Comparison of ENCODE assay signal across 17 cellular contexts in genomic region chr17:16187642-16188041, GRCh38. TPM values are rescaled to one million over a fixed set of nuclear protein-coding genes. Genes with fewer than 3 reads are reported as not detected.
DNase-seq lines count a peak whose midpoint lies in the region; ATAC-seq lines count a peak whose summit lies in the region.
"Had no signal": no experiment of that assay in that cellular context is flagged by ENCODE, and none has a peak within 500 bp of the region (broad histone marks: within the 10 kb centered on the region; RNA-seq: fewer than 3 reads in every experiment).

No MANE protein-coding gene starts in this region.

- CTCF ChIA-PET in activated CD4-positive, alpha-beta T cell treated with anti-CD3 and anti-CD28 coated beads, Interleukin-2, amount 10 ng/mL, durations not matched to agents 7 days and 5 days (lab: Charles Lee) = interaction anchor here (0.6 kb wide), 1 partner anchor 1293 kb away, joined by 4 read pairs; no protein-coding TSS in a partner anchor

- POLR2A ChIA-PET in activated CD4-positive, alpha-beta T cell treated with anti-CD3 and anti-CD28 coated beads, Interleukin-2, amount 10 ng/mL, durations not matched to agents 7 days and 5 days (lab: Charles Lee) = interaction anchor here (0.7 kb wide), 1 partner anchor 122 kb away, joined by 7 read pairs; no protein-coding TSS in a partner anchor

- peaks cover 47% of the 10 kb centered on the region for H3K36me3 Mint-ChIP-seq in activated CD4-positive, alpha-beta T cell treated with anti-CD3 and anti-CD28 coated beads, Interleukin-2, amount 10 ng/mL, durations not matched to agents 7 days and 5 days (ENCODE audit: low read depth)
- H3K36me3 Mint-ChIP-seq in T-helper 17 cell (ENCODE audit: low read depth) = peaks cover 4% of the 10 kb centered on the region
- H3K36me3 Mint-ChIP-seq in effector memory CD8-positive, alpha-beta T cell (ENCODE audit: insufficient read depth) = peaks cover 83% of the 10 kb centered on the region

- DNase-seq in activated CD4-positive, alpha-beta T cell treated with anti-CD3 and anti-CD28 coated beads, Interleukin-2, amount 10 ng/mL, durations not matched to agents 7 days and 5 days = no peak
- no peak for DNase-seq in activated CD4-positive, alpha-beta T cell treated with anti-CD3 and anti-CD28 coated beads, Interleukin-2, amount 50 U/mL, for 48 hours
- DNase-seq in T-helper 17 cell = no peak
- no peak for DNase-seq in effector memory CD8-positive, alpha-beta T cell
- DNase-seq in T-helper 1 cell = no peak
- no peak for DNase-seq in activated CD8-positive, alpha-beta memory T cell treated with anti-CD3 and anti-CD28 coated beads, Interleukin-2, amount 50 U/mL, for 4 hours
- DNase-seq: Caco-2; CD4-positive, CD25-positive, alpha-beta regulatory T cell; CD8-positive, alpha-beta T cell; DMS153; DND-41; H9; HFFc6 had no signal

- peaks cover 11% of the 10 kb centered on the region for H3K4me1 Mint-ChIP-seq in activated CD4-positive, alpha-beta T cell treated with anti-CD3 and anti-CD28 coated beads, Interleukin-2, amount 10 ng/mL, durations not matched to agents 7 days and 5 days
- peaks cover 25% of the 10 kb centered on the region for H3K4me1 Mint-ChIP-seq in T-helper 17 cell
- H3K4me1 Mint-ChIP-seq in effector memory CD8-positive, alpha-beta T cell (ENCODE audit: low read depth in 2 of 2) = peaks cover 10 to 26% of the 10 kb centered on the region in 2 donors
- H3K4me1 Mint-ChIP-seq: H9 had no signal

- no peak overlapping the region for H3K4me3 Mint-ChIP-seq in activated CD4-positive, alpha-beta T cell treated with anti-CD3 and anti-CD28 coated beads, Interleukin-2, amount 10 ng/mL, durations not matched to agents 7 days and 5 days
- no peak overlapping the region for H3K4me3 Mint-ChIP-seq in T-helper 17 cell
- H3K4me3 Mint-ChIP-seq in effector memory CD8-positive, alpha-beta T cell = no peak overlapping the region
- H3K4me3 Mint-ChIP-seq: B cell; CD8-positive, alpha-beta T cell; GM23338; H9; HFFc6 had no signal

- no peaks in the 10 kb centered on the region for H3K27me3 Mint-ChIP-seq in activated CD4-positive, alpha-beta T cell treated with anti-CD3 and anti-CD28 coated beads, Interleukin-2, amount 10 ng/mL, durations not matched to agents 7 days and 5 days
- H3K27me3 Mint-ChIP-seq in T-helper 17 cell = no peaks in the 10 kb centered on the region
- no peaks in the 10 kb centered on the region for H3K27me3 Mint-ChIP-seq in effector memory CD8-positive, alpha-beta T cell
- H3K27me3 Mint-ChIP-seq: B cell; CD4-positive, CD25-positive, alpha-beta regulatory T cell had no signal

- no peaks in the 10 kb centered on the region for H3K9me3 ChIP-seq in T-helper 17 cell (ENCODE audit: control insufficient read depth, low read length, poor library complexity, severe bottlenecking)
- H3K9me3 ChIP-seq: Caco-2 had no signal

- peak overlapping the region; percentile 46 for H3K27ac Mint-ChIP-seq in activated CD4-positive, alpha-beta T cell treated with anti-CD3 and anti-CD28 coated beads, Interleukin-2, amount 10 ng/mL, durations not matched to agents 7 days and 5 days
- H3K27ac Mint-ChIP-seq in T-helper 17 cell = peak overlapping the region; percentile 86
- peak overlapping the region; percentile 32 to 44 for H3K27ac Mint-ChIP-seq in effector memory CD8-positive, alpha-beta T cell
- H3K27ac Mint-ChIP-seq: B cell; CD8-positive, alpha-beta T cell; GM23338; H9; HFFc6 had no signal

- ATAC-seq in T-helper 17 cell (no peak), GM18519 (IDR thresholded peaks at IDR 0.05; ENCODE audit: low FRiP score, unreplicated experiment) (no peak)
- no peak for ATAC-seq in effector memory CD8-positive, alpha-beta T cell (replicated peaks)
- ATAC-seq: CD8-positive, alpha-beta T cell; GM23338; HCT116 had no signal

- H3K9me3 Mint-ChIP-seq in activated CD4-positive, alpha-beta T cell treated with anti-CD3 and anti-CD28 coated beads, Interleukin-2, amount 10 ng/mL, durations not matched to agents 7 days and 5 days = no peaks in the 10 kb centered on the region
- no peaks in the 10 kb centered on the region for H3K9me3 Mint-ChIP-seq in effector memory CD8-positive, alpha-beta T cell
- H3K9me3 Mint-ChIP-seq: CD4-positive, CD25-positive, alpha-beta regulatory T cell; CD8-positive, alpha-beta T cell; GM23338; H9; HFFc6 had no signal

RNA-seq across cellular contexts. Expression of gene NCOR1, which starts 27.7 kb away (rescaled TPM):
- total RNA-seq in activated CD4-positive, alpha-beta T cell treated with anti-CD3 and anti-CD28 coated beads, Interleukin-2, amount 10 ng/mL, durations not matched to agents 7 days and 5 days = 100 to 1,000 TPM; 152 to 182 TPM
- total RNA-seq in T-helper 17 cell = 100 to 1,000 TPM; 155 to 161 TPM

RNA-seq across cellular contexts. Expression of gene PIGL, which starts 29.4 kb away (rescaled TPM):
- 10 to 100 TPM; 25.2 to 30.6 TPM for total RNA-seq in activated CD4-positive, alpha-beta T cell treated with anti-CD3 and anti-CD28 coated beads, Interleukin-2, amount 10 ng/mL, durations not matched to agents 7 days and 5 days
- 10 to 100 TPM; 54.5 to 69.0 TPM for total RNA-seq in T-helper 17 cell
